23 cellular contexts compared by ENCODE assay signal in the genomic region with DNA sequence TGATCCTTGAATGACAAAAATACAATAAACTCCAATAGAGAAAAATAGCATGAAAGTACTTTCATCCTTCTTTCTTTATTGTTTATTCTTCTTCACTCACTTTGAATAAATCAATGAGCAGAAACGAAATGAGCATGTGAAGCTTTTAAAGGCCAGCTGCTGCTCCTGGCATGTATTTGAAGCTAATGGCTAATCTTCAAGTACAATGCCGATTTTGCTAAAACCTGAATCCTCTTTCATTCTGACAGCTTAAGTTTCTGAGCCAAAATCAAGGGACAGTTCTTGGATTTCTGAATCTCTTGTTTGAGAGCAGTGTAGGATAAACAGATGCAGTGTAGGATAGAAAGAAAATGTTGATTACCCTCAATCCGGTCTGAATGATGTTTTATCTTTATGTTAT.
"Had no signal": no experiment of that assay in that cellular context is flagged by ENCODE, and none has a peak within 500 bp of the region (broad histone marks: within the 10 kb centered on the region; RNA-seq: fewer than 3 reads in every experiment).

No MANE protein-coding gene starts in this region.

- ATAC-seq: activated CD8-positive, alpha-beta memory T cell treated with anti-CD3 and anti-CD28 coated beads, Interleukin-2, amount 10 ng/mL, durations not matched to agents 7 days and 5 days; activated CD8-positive, alpha-beta T cell treated with anti-CD3 and anti-CD28 coated beads for 36 hours; activated naive CD8-positive, alpha-beta T cell treated with anti-CD3 and anti-CD28 coated beads, Interleukin-2, amount 50 U/mL, for 24 hours; natural killer cell; psoas muscle; stimulated activated naive B cell treated with anti-CD40 and anti-IgM and Interleukin-4, amounts not matched to agents 10 μg/mL and 1 μg/mL and 100 μg/mL, for 72 hours; upper lobe of right lung had no signal

- H3K27ac Mint-ChIP-seq: activated CD8-positive, alpha-beta memory T cell treated with anti-CD3 and anti-CD28 coated beads, Interleukin-2, amount 10 ng/mL, durations not matched to agents 7 days and 5 days; activated CD8-positive, alpha-beta T cell treated with anti-CD3 and anti-CD28 coated beads for 36 hours; activated naive CD4-positive, alpha-beta T cell treated with anti-CD3 and anti-CD28 coated beads, Interleukin-2, amount 50 U/mL, for 24 hours; activated naive CD8-positive, alpha-beta T cell treated with anti-CD3 and anti-CD28 coated beads, Interleukin-2, amount 50 U/mL, for 24 hours; activated T-helper 2 cell treated with anti-CD3 and anti-CD28 coated beads, Interferon-gamma antibody, Interleukin-2, Interleukin-4, amounts not matched to agents 10 μg/mL and 5 μg/mL and 100 μg/mL, durations not matched to agents 14 hours and 24 hours and 36 hours; dendritic cell treated with granulocyte-macrophage colony-stimulating factor and Interleukin-4, amounts not matched to agents 40 ng/mL and 50 ng/mL, for 4 days; natural killer cell; neural progenitor cell; stimulated activated naive B cell treated with anti-CD40 and anti-IgM and Interleukin-4, amounts not matched to agents 10 μg/mL and 1 μg/mL and 100 μg/mL, for 72 hours had no signal

- H3K4me3 Mint-ChIP-seq: activated CD8-positive, alpha-beta memory T cell treated with anti-CD3 and anti-CD28 coated beads, Interleukin-2, amount 10 ng/mL, durations not matched to agents 7 days and 5 days; activated CD8-positive, alpha-beta T cell treated with anti-CD3 and anti-CD28 coated beads for 36 hours; activated naive CD4-positive, alpha-beta T cell treated with anti-CD3 and anti-CD28 coated beads, Interleukin-2, amount 50 U/mL, for 24 hours; activated naive CD8-positive, alpha-beta T cell treated with anti-CD3 and anti-CD28 coated beads, Interleukin-2, amount 50 U/mL, for 24 hours; dendritic cell treated with granulocyte-macrophage colony-stimulating factor and Interleukin-4, amounts not matched to agents 40 ng/mL and 50 ng/mL, for 4 days; natural killer cell; neural progenitor cell; stimulated activated naive B cell treated with anti-CD40 and anti-IgM and Interleukin-4, amounts not matched to agents 10 μg/mL and 1 μg/mL and 100 μg/mL, for 72 hours had no signal

- H3K4me1 Mint-ChIP-seq: activated CD8-positive, alpha-beta memory T cell treated with anti-CD3 and anti-CD28 coated beads, Interleukin-2, amount 10 ng/mL, durations not matched to agents 7 days and 5 days; activated naive CD4-positive, alpha-beta T cell treated with anti-CD3 and anti-CD28 coated beads, Interleukin-2, amount 50 U/mL, for 24 hours; activated naive CD8-positive, alpha-beta T cell treated with anti-CD3 and anti-CD28 coated beads, Interleukin-2, amount 50 U/mL, for 24 hours; natural killer cell; stimulated activated naive B cell treated with anti-CD40 and anti-IgM and Interleukin-4, amounts not matched to agents 10 μg/mL and 1 μg/mL and 100 μg/mL, for 72 hours had no signal

- H3K36me3 Mint-ChIP-seq: activated CD8-positive, alpha-beta memory T cell treated with anti-CD3 and anti-CD28 coated beads, Interleukin-2, amount 10 ng/mL, durations not matched to agents 7 days and 5 days; activated naive CD4-positive, alpha-beta T cell treated with anti-CD3 and anti-CD28 coated beads, Interleukin-2, amount 50 U/mL, for 24 hours; natural killer cell; neural progenitor cell; stimulated activated naive B cell treated with anti-CD40 and anti-IgM and Interleukin-4, amounts not matched to agents 10 μg/mL and 1 μg/mL and 100 μg/mL, for 72 hours had no signal

- H3K9me3 Mint-ChIP-seq: activated naive CD4-positive, alpha-beta T cell treated with anti-CD3 and anti-CD28 coated beads, Interleukin-2, amount 50 U/mL, for 24 hours; neural progenitor cell; stimulated activated naive B cell treated with anti-CD40 and anti-IgM and Interleukin-4, amounts not matched to agents 10 μg/mL and 1 μg/mL and 100 μg/mL, for 72 hours had no signal

- H3K27me3 Mint-ChIP-seq: activated CD8-positive, alpha-beta memory T cell treated with anti-CD3 and anti-CD28 coated beads, Interleukin-2, amount 10 ng/mL, durations not matched to agents 7 days and 5 days; activated CD8-positive, alpha-beta T cell treated with anti-CD3 and anti-CD28 coated beads for 36 hours; activated naive CD4-positive, alpha-beta T cell treated with anti-CD3 and anti-CD28 coated beads, Interleukin-2, amount 50 U/mL, for 24 hours; activated naive CD8-positive, alpha-beta T cell treated with anti-CD3 and anti-CD28 coated beads, Interleukin-2, amount 50 U/mL, for 24 hours; dendritic cell treated with granulocyte-macrophage colony-stimulating factor and Interleukin-4, amounts not matched to agents 40 ng/mL and 50 ng/mL, for 4 days; stimulated activated naive B cell treated with anti-CD40 and anti-IgM and Interleukin-4, amounts not matched to agents 10 μg/mL and 1 μg/mL and 100 μg/mL, for 72 hours had no signal

- DNase-seq: activated CD4-positive, alpha-beta T cell treated with anti-CD3 and anti-CD28 coated beads, Interleukin-2, amount 50 U/mL, for 1 hour; activated CD4-positive, CD25-positive, alpha-beta regulatory T cell treated with anti-CD3 and anti-CD28 coated beads, Interleukin-2, amount 50 U/mL, for 72 hours; activated CD8-positive, alpha-beta memory T cell treated with anti-CD3 and anti-CD28 coated beads, Interleukin-2, amount 10 ng/mL, durations not matched to agents 7 days and 5 days; activated CD8-positive, alpha-beta T cell treated with anti-CD3 and anti-CD28 coated beads for 36 hours; activated naive CD8-positive, alpha-beta T cell treated with anti-CD3 and anti-CD28 coated beads, Interleukin-2, amount 50 U/mL, for 24 hours; activated T-cell treated with anti-CD3 and anti-CD28 coated beads, Interleukin-2, amount 50 U/mL, for 48 hours; amygdala; foreskin melanocyte; islet precursor cell; left ventricle myocardium inferior; mesendoderm; natural killer cell; occipital lobe; psoas muscle; stimulated activated CD4-positive, alpha-beta T cell treated with anti-CD3 and anti-CD28 coated beads, Interleukin-1b, Interleukin-23, amount 100 ng/mL, for 48 hours; stimulated activated naive B cell treated with anti-CD40 and anti-IgM and Interleukin-4, amounts not matched to agents 10 μg/mL and 1 μg/mL and 100 μg/mL, for 72 hours; T1000; tibial artery; upper lobe of right lung had no signal
